Comparison of ENCODE assay signal across 26 cellular contexts in genomic region chr6:38162493-38163185, GRCh38.
"Had no signal": no experiment of that assay in that cellular context is flagged by ENCODE, and none has a peak within 500 bp of the region (broad histone marks: within the 10 kb centered on the region; RNA-seq: fewer than 3 reads in every experiment).

No MANE protein-coding gene starts in this region.

- H3K36me3 ChIP-seq: adrenal gland, Peyer's patch, SJSA1 had no signal

- H3K4me1 Mint-ChIP-seq: activated CD4-positive, alpha-beta T cell treated with anti-CD3 and anti-CD28 coated beads, Interleukin-2, amount 10 ng/mL, durations not matched to agents 7 days and 5 days; activated naive CD8-positive, alpha-beta T cell treated with anti-CD3 and anti-CD28 coated beads, Interleukin-2, amount 10 ng/mL, durations not matched to agents 7 days and 5 days had no signal

- H3K27me3 Mint-ChIP-seq: activated CD4-positive, alpha-beta memory T cell treated with anti-CD3 and anti-CD28 coated beads for 36 hours; activated CD4-positive, alpha-beta T cell treated with anti-CD3 and anti-CD28 coated beads, Interleukin-2, amount 10 ng/mL, durations not matched to agents 7 days and 5 days; activated naive CD8-positive, alpha-beta T cell treated with anti-CD3 and anti-CD28 coated beads, Interleukin-2, amount 10 ng/mL, durations not matched to agents 7 days and 5 days had no signal

- H3K9me3 ChIP-seq: adrenal gland, Peyer's patch, SJSA1 had no signal

- H3K27ac Mint-ChIP-seq: activated CD4-positive, alpha-beta memory T cell treated with anti-CD3 and anti-CD28 coated beads for 36 hours; activated CD4-positive, alpha-beta T cell treated with anti-CD3 and anti-CD28 coated beads, Interleukin-2, amount 10 ng/mL, durations not matched to agents 7 days and 5 days; activated naive CD8-positive, alpha-beta T cell treated with anti-CD3 and anti-CD28 coated beads, Interleukin-2, amount 10 ng/mL, durations not matched to agents 7 days and 5 days had no signal

- H3K27me3 ChIP-seq: adrenal gland, Peyer's patch, SJSA1 had no signal

- H3K9me3 Mint-ChIP-seq: activated CD4-positive, alpha-beta memory T cell treated with anti-CD3 and anti-CD28 coated beads for 36 hours; activated CD4-positive, alpha-beta T cell treated with anti-CD3 and anti-CD28 coated beads, Interleukin-2, amount 10 ng/mL, durations not matched to agents 7 days and 5 days; activated naive CD8-positive, alpha-beta T cell treated with anti-CD3 and anti-CD28 coated beads, Interleukin-2, amount 10 ng/mL, durations not matched to agents 7 days and 5 days; activated T-cell treated with anti-CD3 and anti-CD28 coated beads, Interleukin-2, amount 50 U/mL, for 4 hours had no signal

- H3K4me3 Mint-ChIP-seq: activated CD4-positive, alpha-beta memory T cell treated with anti-CD3 and anti-CD28 coated beads for 36 hours; activated CD4-positive, alpha-beta T cell treated with anti-CD3 and anti-CD28 coated beads, Interleukin-2, amount 10 ng/mL, durations not matched to agents 7 days and 5 days; activated naive CD8-positive, alpha-beta T cell treated with anti-CD3 and anti-CD28 coated beads, Interleukin-2, amount 10 ng/mL, durations not matched to agents 7 days and 5 days; activated T-cell treated with anti-CD3 and anti-CD28 coated beads, Interleukin-2, amount 50 U/mL, for 4 hours had no signal

- H3K27ac ChIP-seq: adrenal gland, Peyer's patch, RWPE1, SJSA1, VCaP had no signal

- H3K4me1 ChIP-seq: adrenal gland, Peyer's patch, SJSA1 had no signal

- H3K4me3 ChIP-seq: adrenal gland, Peyer's patch, SJSA1 had no signal

- DNase-seq: activated CD4-positive, alpha-beta memory T cell treated with anti-CD3 and anti-CD28 coated beads for 36 hours; activated CD4-positive, alpha-beta T cell treated with anti-CD3 and anti-CD28 coated beads, Interleukin-2, amount 10 ng/mL, durations not matched to agents 7 days and 5 days; activated CD4-positive, CD25-positive, alpha-beta regulatory T cell; activated CD8-positive, alpha-beta memory T cell treated with anti-CD3 and anti-CD28 coated beads for 24 hours; activated gamma-delta T cell; activated naive CD4-positive, alpha-beta T cell treated with anti-CD3 and anti-CD28 coated beads, Interleukin-2, amount 50 U/mL, for 16 hours; activated naive CD8-positive, alpha-beta T cell treated with anti-CD3 and anti-CD28 coated beads, Interleukin-2, amount 10 ng/mL, durations not matched to agents 7 days and 5 days; activated T-cell treated with anti-CD3 and anti-CD28 coated beads, Interleukin-2, amount 50 U/mL, for 4 hours; anterior cingulate cortex; Kasumi-1; NCI-H1105 treated with DMSO at 0.1 percent for 48 hours; NCI-H1436 treated with DMSO at 0.1 percent for 48 hours; NCI-H187; NCI-H2081; NCI-H510A treated with DMSO at 0.1 percent for 48 hours; NCI-H69; NK-92 treated with Interleukin-12 subunit alpha and Interleukin-12 subunit beta, amount 100 ng/mL, for 24 hours; OCI-M1; SHP77; T-helper 2 cell; T1000 had no signal
